Comparison of ENCODE assay signal across 24 cellular contexts in the genomic region with DNA sequence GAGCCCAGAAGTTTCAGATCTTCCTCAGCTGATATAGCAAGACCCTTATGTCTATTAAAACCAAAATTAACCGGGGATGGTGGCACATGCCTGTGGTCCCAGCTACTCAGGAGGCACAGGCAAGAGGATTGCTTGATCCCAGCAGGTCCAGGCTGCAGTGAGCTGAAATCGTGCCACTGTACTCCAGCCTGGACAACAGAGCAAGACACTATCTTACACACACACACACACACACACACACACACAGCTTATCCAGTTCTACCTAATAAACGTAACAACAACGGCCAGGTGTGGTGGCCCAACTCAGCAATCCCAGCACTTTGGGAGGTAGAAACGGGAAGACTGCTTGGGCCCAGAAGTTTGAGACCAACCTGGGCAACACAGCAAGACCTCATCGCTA.
"Had no signal": no experiment of that assay in that cellular context is flagged by ENCODE, and none has a peak within 500 bp of the region (broad histone marks: within the 10 kb centered on the region; RNA-seq: fewer than 3 reads in every experiment).

No MANE protein-coding gene starts in this region.

- DNase-seq: activated CD4-positive, alpha-beta T cell treated with anti-CD3 and anti-CD28 coated beads for 36 hours; activated CD8-positive, alpha-beta memory T cell treated with anti-CD3 and anti-CD28 coated beads, Interleukin-2, amount 50 U/mL, for 48 hours; activated CD8-positive, alpha-beta T cell treated with anti-CD3 and anti-CD28 coated beads, Interleukin-2, amount 10 ng/mL, durations not matched to agents 7 days and 5 days; activated effector memory CD4-positive, alpha-beta T cell treated with Interleukin-2 at 50 U/mL for 16 hours; activated naive CD4-positive, alpha-beta T cell; activated T-cell treated with anti-CD3 and anti-CD28 coated beads, Interleukin-2, amount 50 U/mL, for 1 hour; body of pancreas; central memory CD4-positive, alpha-beta T cell; MG63; MV-4-11; NCI-H1092 treated with DMSO at 0.1 percent for 48 hours; NCI-H1417 treated with DMSO at 0.1 percent for 48 hours; NCI-H1694; NCI-H2029 treated with DMSO at 0.1 percent for 48 hours; NCI-H345; NCI-H510A; NCI-H526 treated with DMSO at 0.1 percent for 48 hours; NCI-H82; SIG-M5; T-helper 17 cell had no signal

- H3K4me3 Mint-ChIP-seq: activated CD4-positive, alpha-beta T cell treated with anti-CD3 and anti-CD28 coated beads for 36 hours; activated CD8-positive, alpha-beta T cell treated with anti-CD3 and anti-CD28 coated beads, Interleukin-2, amount 10 ng/mL, durations not matched to agents 7 days and 5 days; activated naive CD4-positive, alpha-beta T cell treated with anti-CD3 and anti-CD28 coated beads, Interleukin-2, amount 50 U/mL, for 24 hours; T-helper 17 cell had no signal

- H3K27me3 ChIP-seq: ascending aorta, body of pancreas, MG63 had no signal

- H3K4me3 ChIP-seq: ascending aorta, body of pancreas, MG63 had no signal

- H3K27ac ChIP-seq: ascending aorta, body of pancreas, VCaP had no signal

- H3K9me3 ChIP-seq: ascending aorta, body of pancreas had no signal

- H3K9me3 Mint-ChIP-seq: activated naive CD4-positive, alpha-beta T cell treated with anti-CD3 and anti-CD28 coated beads, Interleukin-2, amount 50 U/mL, for 24 hours had no signal

- H3K27ac Mint-ChIP-seq: activated CD8-positive, alpha-beta T cell treated with anti-CD3 and anti-CD28 coated beads, Interleukin-2, amount 10 ng/mL, durations not matched to agents 7 days and 5 days had no signal

- FAIRE-seq: bronchial epithelial cell had no signal

- H3K27me3 Mint-ChIP-seq: activated CD4-positive, alpha-beta T cell treated with anti-CD3 and anti-CD28 coated beads for 36 hours; activated naive CD4-positive, alpha-beta T cell treated with anti-CD3 and anti-CD28 coated beads, Interleukin-2, amount 50 U/mL, for 24 hours; T-helper 17 cell had no signal

- ATAC-seq: activated CD4-positive, alpha-beta T cell treated with anti-CD3 and anti-CD28 coated beads for 36 hours; activated CD8-positive, alpha-beta T cell treated with anti-CD3 and anti-CD28 coated beads, Interleukin-2, amount 10 ng/mL, durations not matched to agents 7 days and 5 days; body of pancreas; T-helper 17 cell had no signal
